Comparison of ENCODE assay signal across 8 cellular contexts in the genomic region with DNA sequence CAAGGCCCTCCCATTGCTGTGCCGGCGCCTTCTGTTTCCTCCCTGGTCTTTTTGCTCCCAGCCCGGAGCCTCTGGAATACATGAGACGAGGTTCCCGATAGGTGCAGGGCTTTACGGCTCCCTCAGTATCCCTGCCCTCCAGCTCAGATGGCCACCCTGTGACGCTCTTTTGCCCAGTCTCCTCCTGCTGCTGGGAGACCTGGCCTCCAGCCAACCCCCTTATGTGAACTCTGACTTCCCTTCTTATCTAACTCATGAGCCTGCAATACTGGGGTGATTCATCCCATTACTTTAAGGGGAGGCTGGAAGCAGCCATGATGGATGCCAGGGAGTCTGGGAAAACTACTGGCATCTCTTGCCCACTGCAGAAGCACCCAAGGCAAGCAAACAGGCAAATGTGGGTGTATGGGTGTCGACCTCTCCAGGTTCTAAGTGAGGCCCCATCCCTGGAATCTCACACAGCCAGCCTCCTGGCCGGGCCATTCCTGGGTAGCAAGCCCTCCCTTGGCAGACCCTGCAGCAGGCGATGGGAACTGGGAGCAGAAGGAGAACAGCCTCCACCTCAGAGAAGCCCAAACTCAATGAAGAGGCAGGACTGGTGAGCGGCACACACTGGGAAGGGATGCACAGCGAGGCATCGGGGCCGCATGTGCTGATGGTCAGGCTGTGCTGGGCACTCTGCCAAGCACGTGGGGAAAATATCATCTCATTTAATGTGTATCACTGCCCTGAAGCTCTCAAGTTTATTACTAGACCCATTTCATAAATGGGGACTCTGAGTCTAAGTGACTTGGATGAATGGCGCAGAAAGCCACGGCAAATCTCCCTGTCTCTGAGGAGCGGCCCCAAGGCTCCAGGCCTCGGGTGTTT.
DNase-seq lines count a peak whose midpoint lies in the region; ATAC-seq, FAIRE-seq and TF ChIP-seq lines count a peak whose summit lies in the region.

No MANE protein-coding gene starts in this region.

- TF ChIP-seq POLR2A in esophagus muscularis mucosa (IDR thresholded peaks at IDR 0.05; ENCODE audit: low read depth) = no peak

- POLR2A ChIA-PET in CD8-positive, alpha-beta memory T cell (lab: Charles Lee) = interaction anchor here (0.9 to 2.8 kb wide), 6 partner anchors 32 to 76 kb away, joined by 3 to 14 read pairs (median 8); no protein-coding TSS in a partner anchor

- no peaks in the 10 kb centered on the region for H3K36me3 ChIP-seq in CD8-positive, alpha-beta memory T cell (ENCODE audit: insufficient read depth, low read length)
- no peaks in the 10 kb centered on the region for H3K36me3 ChIP-seq in esophagus muscularis mucosa

- no peak for TF ChIP-seq EP300 in esophagus muscularis mucosa (IDR thresholded peaks at IDR 0.05)

- no peak for TF ChIP-seq CTCF in esophagus muscularis mucosa (IDR thresholded peaks at IDR 0.05)

- H3K36me3 Mint-ChIP-seq in CD8-positive, alpha-beta memory T cell = peaks cover 0 to 23% (median 1%) of the 10 kb centered on the region in 3 donors

- FAIRE-seq in RCC 7860 (lab: Jason Lieb, UNC) = no peak

- H3K4me1 ChIP-seq in CD8-positive, alpha-beta memory T cell (ENCODE audit: insufficient read depth, low read length) = peaks cover 90% of the 10 kb centered on the region
- H3K4me1 ChIP-seq in esophagus muscularis mucosa = peaks cover 81 to 98% (median 93%) of the 10 kb centered on the region in 4 donors

- peak overlapping the region; percentile 41 for H3K4me3 ChIP-seq in CD8-positive, alpha-beta memory T cell (ENCODE audit: low read length)
- H3K4me3 ChIP-seq in esophagus muscularis mucosa = no peak overlapping the region

- peak overlapping the region; percentile 75 to 95 (median 84) for H3K4me3 Mint-ChIP-seq in CD8-positive, alpha-beta memory T cell

- no peaks in the 10 kb centered on the region for H3K9me3 Mint-ChIP-seq in CD8-positive, alpha-beta memory T cell

- no peak for DNase-seq in CD8-positive, alpha-beta memory T cell
- DNase-seq in RCC 7860 (ENCODE audit: low spot score) (peak; percentile 58), esophagus muscularis mucosa (ENCODE audit: extremely low spot score) (no peak), non-pigmented ciliary epithelial cell (ENCODE audit: low read depth) (peak; percentile 35), amniotic stem cell (lab: John Stamatoyannopoulos, UW) (no peak)

- CTCF ChIA-PET in CD8-positive, alpha-beta memory T cell (lab: Charles Lee) = interaction anchor here (0.9 to 8.3 kb wide), 27 partner anchors 9 to 117 kb away, joined by 3 to 110 read pairs (median 10); a partner anchor contains a TSS

- intact Hi-C loops in esophagus muscularis mucosa (cut with DNase I) = loop anchor here (5.0 kb wide), 2 partner anchors 81 to 96 kb away; a partner anchor contains a TSS

- no peaks in the 10 kb centered on the region for H3K27me3 Mint-ChIP-seq in CD8-positive, alpha-beta memory T cell

- ATAC-seq in HG03135 (IDR thresholded peaks at IDR 0.05; ENCODE audit: unreplicated experiment) = no peak
- no peak for ATAC-seq in GM18870 (IDR thresholded peaks at IDR 0.05; ENCODE audit: unreplicated experiment)
- no peak for ATAC-seq in GM18858 (IDR thresholded peaks at IDR 0.05; ENCODE audit: unreplicated experiment)

- no peaks in the 10 kb centered on the region for H3K9me3 ChIP-seq in CD8-positive, alpha-beta memory T cell (ENCODE audit: low read length)
- H3K9me3 ChIP-seq in esophagus muscularis mucosa = no peaks in the 10 kb centered on the region

- H3K27me3 ChIP-seq in CD8-positive, alpha-beta memory T cell (ENCODE audit: insufficient read depth, low read length, poor library complexity, severe bottlenecking) = no peaks in the 10 kb centered on the region
- H3K27me3 ChIP-seq in esophagus muscularis mucosa = no peaks in the 10 kb centered on the region

- H3K4me1 Mint-ChIP-seq in CD8-positive, alpha-beta memory T cell = peaks cover 90 to 100% (median 94%) of the 10 kb centered on the region in 3 donors

- 80% methylated on average over 19 of the region's 19 CpGs for WGBS in esophagus muscularis mucosa

- peak overlapping the region; percentile 96 to 100 (median 98) for H3K27ac Mint-ChIP-seq in CD8-positive, alpha-beta memory T cell

- peak overlapping the region; percentile 75 for H3K27ac ChIP-seq in CD8-positive, alpha-beta memory T cell (ENCODE audit: low read depth, low read length)
- H3K27ac ChIP-seq in esophagus muscularis mucosa (replicated peaks in 1 of 4) = peak overlapping the region; percentile 44 to 76 (median 64)

Comparison
In these comparisons a context has a peak if more than half of its experiments do, and no peak if none do; other contexts are left out.
1. DNase-seq: peak in RCC 7860 (single experiment) and non-pigmented ciliary epithelial cell (single experiment); none in CD8-positive, alpha-beta memory T cell (0 of 5), esophagus muscularis mucosa (single experiment) and amniotic stem cell (single experiment).